8 cellular contexts compared by ENCODE assay signal in the genomic region with DNA sequence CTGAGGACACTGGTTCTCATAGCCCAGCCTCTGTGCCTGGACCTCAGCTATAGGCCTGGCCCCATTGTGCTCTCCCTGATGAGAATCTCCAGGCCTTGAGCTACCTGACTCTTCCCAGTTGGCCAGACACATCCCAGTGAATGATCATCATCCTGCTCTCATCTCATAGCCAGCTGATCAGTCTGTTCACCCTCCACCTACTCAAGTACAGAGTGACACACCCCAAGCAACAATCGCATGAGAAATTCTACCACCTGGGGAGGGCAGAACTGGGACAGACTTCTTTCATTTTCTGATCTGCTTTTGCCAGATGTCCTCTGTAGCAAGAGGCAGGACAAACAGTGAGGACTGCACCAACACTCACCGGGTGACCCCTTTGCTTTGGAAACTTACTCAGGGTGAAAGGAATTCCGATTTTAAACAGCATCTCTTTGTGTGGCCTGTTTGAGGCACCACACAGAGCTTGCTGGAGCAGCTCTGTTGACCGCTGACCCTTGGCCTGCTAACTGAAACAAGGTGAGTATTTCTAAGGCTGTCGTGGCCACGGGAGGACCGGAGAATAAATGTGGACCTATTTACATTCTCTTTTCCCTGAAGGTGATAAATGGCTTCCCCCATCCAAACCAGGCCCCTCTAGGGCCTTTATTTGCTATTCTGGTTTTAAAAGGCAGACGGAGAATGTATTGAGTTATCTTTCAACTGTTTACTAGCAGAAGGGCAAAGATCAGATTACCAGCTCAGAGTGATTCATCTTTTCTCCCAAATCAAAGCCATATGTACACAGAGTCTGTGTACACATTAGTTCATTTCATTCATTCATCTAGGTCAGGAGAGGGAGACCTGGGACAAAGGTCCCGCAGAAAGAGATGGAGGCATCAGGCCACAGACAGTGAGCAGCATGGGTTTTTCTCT.
DNase-seq lines count a peak whose midpoint lies in the region; ATAC-seq and TF ChIP-seq lines count a peak whose summit lies in the region.

No MANE protein-coding gene starts in this region.

- H3K4me3 Mint-ChIP-seq in GM23338: no peak overlapping the region

- no peaks in the 10 kb centered on the region for H3F3A ChIP-seq in GM23338 (replicated peaks; ENCODE audit: low read depth)

- no peaks in the 10 kb centered on the region for H3K36me3 Mint-ChIP-seq in GM23338 (ENCODE audit: low read depth)

- ATAC-seq in GM23338: no peak
- ATAC-seq in HG02840 (IDR thresholded peaks at IDR 0.05; ENCODE audit: low FRiP score, unreplicated experiment): no peak
- no peak for ATAC-seq in GM21737 (IDR thresholded peaks at IDR 0.05; ENCODE audit: unreplicated experiment)

- 0 out of 2 replicates have a peak, but pooled peaks cover 5% of the 10 kb centered on the region for H3K4me1 ChIP-seq in GM23338 (ENCODE audit: insufficient read depth)
- H3K4me1 ChIP-seq in stomach smooth muscle (ENCODE audit: control insufficient read depth, insufficient read depth, low read length): peaks cover 20% of the 10 kb centered on the region

- H2AFZ ChIP-seq in GM23338: peak overlapping the region; percentile 38; the same call in 1 of the 2 replicates

- no peaks in the 10 kb centered on the region; the same call in 1 of the 2 replicates for H3K9me2 ChIP-seq in GM23338 (ENCODE audit: insufficient read depth)

- H3K79me2 ChIP-seq in GM23338 (replicated peaks; ENCODE audit: insufficient read depth): no peaks in the 10 kb centered on the region

- H3K4me2 ChIP-seq in GM23338: no peak overlapping the region

- H3K36me3 ChIP-seq in GM23338 (ENCODE audit: insufficient read depth): no peaks in the 10 kb centered on the region
- no peaks in the 10 kb centered on the region for H3K36me3 ChIP-seq in stomach smooth muscle (ENCODE audit: control insufficient read depth in 2 of 2, insufficient read depth in 2 of 2, low read length in 2 of 2)

- H3K27me3 Mint-ChIP-seq in GM23338 (ENCODE audit: insufficient read depth, low read depth, poor library complexity): peaks cover 2% of the 10 kb centered on the region

- H3K4me3 ChIP-seq in GM23338 (no peak overlapping the region), fibroblast of mammary gland (ENCODE audit: control insufficient read depth, low read depth, low read length) (no peak overlapping the region), stomach smooth muscle (ENCODE audit: low read length in 2 of 2) (no peak overlapping the region)

- peaks cover 5% of the 10 kb centered on the region; the same call in 2 of the 3 replicates for H3K4me1 Mint-ChIP-seq in GM23338

- H3K27ac Mint-ChIP-seq in GM23338: no peak overlapping the region

- no peaks in the 10 kb centered on the region for H4K20me1 ChIP-seq in GM23338 (replicated peaks; ENCODE audit: insufficient read depth)

- H3K27me3 ChIP-seq in GM23338 (ENCODE audit: insufficient read depth): no peaks in the 10 kb centered on the region
- no peaks in the 10 kb centered on the region for H3K27me3 ChIP-seq in stomach smooth muscle (ENCODE audit: control insufficient read depth in 1 of 2, insufficient read depth in 2 of 2, low read length in 2 of 2)

- no peak overlapping the region for H3K9ac ChIP-seq in stomach smooth muscle (ENCODE audit: low read length in 2 of 2)

- no peak for TF ChIP-seq CTCF in GM23338 (conservative IDR thresholded peaks at IDR 0.05; ENCODE audit: low read depth in 2 of 2)
- TF ChIP-seq CTCF in fibroblast of mammary gland (conservative IDR thresholded peaks at IDR 0.05; ENCODE audit: control insufficient read depth, insufficient read depth, low read depth, low read length): no peak

- no peak for DNase-seq in GM23338 (ENCODE audit: low spot score)
- peak; percentile 3 for DNase-seq in NCI-H82 treated with DMSO at 0.1 percent for 48 hours (lab: John Stamatoyannopoulos, UW; ENCODE audit: unreplicated experiment)
- peak; percentile 96 for DNase-seq in fibroblast of mammary gland (ENCODE audit: low read depth)
- no peak for DNase-seq in C1 segment of cervical spinal cord (lab: John Stamatoyannopoulos, UW)
- no peak for DNase-seq in D341Med (ENCODE audit: low spot score)

- H3K27ac ChIP-seq in GM23338 (ENCODE audit: low read depth) (no peak overlapping the region), stomach smooth muscle (ENCODE audit: low read length) (peak overlapping the region; percentile 18)

- H3K9me3 ChIP-seq in stomach smooth muscle (ENCODE audit: control insufficient read depth in 2 of 2, low read length in 2 of 2): no peaks in the 10 kb centered on the region

- no peaks in the 10 kb centered on the region for H3K9me3 Mint-ChIP-seq in GM23338

TF ChIP-seq in GM23338, 12 proteins besides CTCF, POLR2A, EP300 and RAD21 (continues in another document):
- TF ChIP-seq JUNB (IDR thresholded peaks at IDR 0.05; ENCODE audit: unreplicated experiment): no peak
- no peak for TF ChIP-seq ZNF331 (CRISPR knock-in tag; IDR thresholded peaks at IDR 0.05; ENCODE audit: low read depth)
- TF ChIP-seq, protein P1, sequence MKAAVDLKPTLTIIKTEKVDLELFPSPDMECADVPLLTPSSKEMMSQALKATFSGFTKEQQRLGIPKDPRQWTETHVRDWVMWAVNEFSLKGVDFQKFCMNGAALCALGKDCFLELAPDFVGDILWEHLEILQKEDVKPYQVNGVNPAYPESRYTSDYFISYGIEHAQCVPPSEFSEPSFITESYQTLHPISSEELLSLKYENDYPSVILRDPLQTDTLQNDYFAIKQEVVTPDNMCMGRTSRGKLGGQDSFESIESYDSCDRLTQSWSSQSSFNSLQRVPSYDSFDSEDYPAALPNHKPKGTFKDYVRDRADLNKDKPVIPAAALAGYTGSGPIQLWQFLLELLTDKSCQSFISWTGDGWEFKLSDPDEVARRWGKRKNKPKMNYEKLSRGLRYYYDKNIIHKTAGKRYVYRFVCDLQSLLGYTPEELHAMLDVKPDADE (IDR thresholded peaks at IDR 0.05): no peak
- no peak for TF ChIP-seq POLR2AphosphoS5 (IDR thresholded peaks at IDR 0.05; ENCODE audit: low read depth)
- TF ChIP-seq ZNF114 (CRISPR knock-in tag; IDR thresholded peaks at IDR 0.05): no peak
- TF ChIP-seq CREB1 (CRISPR knock-in tag; IDR thresholded peaks at IDR 0.05; ENCODE audit: low read depth): no peak
- no peak for TF ChIP-seq EZH2 (IDR thresholded peaks at IDR 0.05; ENCODE audit: low read depth, unreplicated experiment)
- TF ChIP-seq, protein P2, sequence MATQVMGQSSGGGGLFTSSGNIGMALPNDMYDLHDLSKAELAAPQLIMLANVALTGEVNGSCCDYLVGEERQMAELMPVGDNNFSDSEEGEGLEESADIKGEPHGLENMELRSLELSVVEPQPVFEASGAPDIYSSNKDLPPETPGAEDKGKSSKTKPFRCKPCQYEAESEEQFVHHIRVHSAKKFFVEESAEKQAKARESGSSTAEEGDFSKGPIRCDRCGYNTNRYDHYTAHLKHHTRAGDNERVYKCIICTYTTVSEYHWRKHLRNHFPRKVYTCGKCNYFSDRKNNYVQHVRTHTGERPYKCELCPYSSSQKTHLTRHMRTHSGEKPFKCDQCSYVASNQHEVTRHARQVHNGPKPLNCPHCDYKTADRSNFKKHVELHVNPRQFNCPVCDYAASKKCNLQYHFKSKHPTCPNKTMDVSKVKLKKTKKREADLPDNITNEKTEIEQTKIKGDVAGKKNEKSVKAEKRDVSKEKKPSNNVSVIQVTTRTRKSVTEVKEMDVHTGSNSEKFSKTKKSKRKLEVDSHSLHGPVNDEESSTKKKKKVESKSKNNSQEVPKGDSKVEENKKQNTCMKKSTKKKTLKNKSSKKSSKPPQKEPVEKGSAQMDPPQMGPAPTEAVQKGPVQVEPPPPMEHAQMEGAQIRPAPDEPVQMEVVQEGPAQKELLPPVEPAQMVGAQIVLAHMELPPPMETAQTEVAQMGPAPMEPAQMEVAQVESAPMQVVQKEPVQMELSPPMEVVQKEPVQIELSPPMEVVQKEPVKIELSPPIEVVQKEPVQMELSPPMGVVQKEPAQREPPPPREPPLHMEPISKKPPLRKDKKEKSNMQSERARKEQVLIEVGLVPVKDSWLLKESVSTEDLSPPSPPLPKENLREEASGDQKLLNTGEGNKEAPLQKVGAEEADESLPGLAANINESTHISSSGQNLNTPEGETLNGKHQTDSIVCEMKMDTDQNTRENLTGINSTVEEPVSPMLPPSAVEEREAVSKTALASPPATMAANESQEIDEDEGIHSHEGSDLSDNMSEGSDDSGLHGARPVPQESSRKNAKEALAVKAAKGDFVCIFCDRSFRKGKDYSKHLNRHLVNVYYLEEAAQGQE (IDR thresholded peaks at IDR 0.05; ENCODE audit: unreplicated experiment): no peak
- no peak for TF ChIP-seq STAT1 (IDR thresholded peaks at IDR 0.05; ENCODE audit: unreplicated experiment)
- no peak for TF ChIP-seq NANOG (IDR thresholded peaks at IDR 0.05; ENCODE audit: borderline replicate concordance)
- TF ChIP-seq EZH2phosphoT487 (IDR thresholded peaks at IDR 0.05; ENCODE audit: unreplicated experiment): no peak

Comparison
In these comparisons a context has a peak if more than half of its experiments do, and no peak if none do; other contexts are left out.
1. DNase-seq: peak in NCI-H82 treated with DMSO at 0.1 percent for 48 hours (single experiment) and fibroblast of mammary gland (single experiment); none in GM23338 (single experiment), C1 segment of cervical spinal cord (0 of 14) and D341Med (single experiment).